ENCODE assay signal across 10 cellular contexts in the genomic region with DNA sequence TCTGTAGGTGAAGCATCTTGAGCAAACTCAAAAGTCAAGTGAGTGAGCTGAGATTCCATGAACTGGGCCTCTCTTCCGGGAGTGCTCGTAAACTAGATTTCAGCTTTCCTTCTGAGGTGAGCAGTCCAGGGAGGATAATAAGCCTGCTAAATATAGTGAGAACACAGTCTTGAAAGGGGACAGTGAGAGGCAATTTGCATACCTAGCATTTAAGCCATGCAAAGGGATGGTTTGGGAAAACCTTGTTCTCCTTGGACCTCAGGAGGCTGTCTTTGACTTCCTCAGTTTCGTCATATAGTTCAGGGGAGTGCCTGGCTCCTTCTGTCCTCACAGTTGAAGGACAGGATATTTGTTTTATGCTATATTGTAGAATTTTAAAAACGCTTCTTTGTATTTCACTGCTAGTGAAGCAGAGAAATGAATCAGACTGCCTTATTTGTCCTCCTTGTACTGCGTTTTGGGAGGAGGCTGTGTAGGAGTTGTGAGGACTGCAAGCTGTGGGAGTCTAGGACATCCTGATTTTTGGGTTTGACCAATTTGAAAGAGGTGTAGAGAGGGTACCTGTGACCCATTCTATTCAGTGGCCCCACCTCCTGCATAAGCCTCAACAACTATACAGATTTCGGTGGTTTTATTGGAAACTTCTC. TPM values are rescaled to one million over a fixed set of nuclear protein-coding genes. Genes with fewer than 3 reads are reported as not detected.
DNase-seq lines count a peak whose midpoint lies in the region; ATAC-seq and TF ChIP-seq lines count a peak whose summit lies in the region.
"Had no signal": no experiment of that assay in that cellular context is flagged by ENCODE, and none has a peak within 500 bp of the region (broad histone marks: within the 10 kb centered on the region; RNA-seq: fewer than 3 reads in every experiment).

No MANE protein-coding gene starts in this region.

- no peak for DNase-seq in activated CD4-positive, alpha-beta T cell treated with anti-CD3 and anti-CD28 coated beads, Interleukin-2, amount 10 ng/mL, durations not matched to agents 24 days and 14 days
- DNase-seq in activated CD4-positive, alpha-beta T cell treated with anti-CD3 and anti-CD28 coated beads, Interleukin-2, amount 50 U/mL, for 1 hour, result no peak
- DNase-seq in RWPE1 (ENCODE audit: low spot score) (no peak), endodermal cell (no peak), superior temporal gyrus (ENCODE audit: extremely low spot score) (peak; percentile 58), glomerular visceral epithelial cell (ENCODE audit: extremely low spot score) (no peak)
- DNase-seq: NK-92 treated with Interleukin-12 subunit alpha and Interleukin-12 subunit beta, amount 100 ng/mL, for 24 hours; upper lobe of right lung had no signal

- intact Hi-C loops in activated CD4-positive, alpha-beta T cell treated with anti-CD3 and anti-CD28 coated beads, Interleukin-2, amount 10 ng/mL, durations not matched to agents 24 days and 14 days (cut with micrococcal nuclease), result loop anchor here (1.0 to 5.0 kb wide), 4 partner anchors 11 to 142 kb away; no protein-coding TSS in a partner anchor

- H3K4me3 ChIP-seq in endodermal cell (ENCODE audit: low read length), result no peak overlapping the region
- H3K4me3 ChIP-seq: upper lobe of right lung had no signal

- no peak overlapping the region for H3K9ac ChIP-seq in endodermal cell (ENCODE audit: extremely low read depth, low read length, poor library complexity, severe bottlenecking)

- H3K9me3 ChIP-seq in endodermal cell (ENCODE audit: control insufficient read depth, low read length), result no peaks in the 10 kb centered on the region
- H3K9me3 ChIP-seq: upper lobe of right lung had no signal

- peaks cover 14% of the 10 kb centered on the region for H3K36me3 Mint-ChIP-seq in activated CD4-positive, alpha-beta T cell treated with anti-CD3 and anti-CD28 coated beads, Interleukin-2, amount 10 ng/mL, durations not matched to agents 24 days and 14 days (ENCODE audit: low read depth)
- H3K36me3 Mint-ChIP-seq in endodermal cell (ENCODE audit: low read depth), result no peaks in the 10 kb centered on the region

- CTCF ChIA-PET in RWPE1 (lab: Yijun Ruan, JAX), result no interaction called here

- H3K27me3 ChIP-seq in endodermal cell (ENCODE audit: control insufficient read depth, insufficient read depth, low read length, poor library complexity, severe bottlenecking), result no peaks in the 10 kb centered on the region
- H3K27me3 ChIP-seq: upper lobe of right lung had no signal

- peaks cover 94% of the 10 kb centered on the region for H3K4me1 Mint-ChIP-seq in activated CD4-positive, alpha-beta T cell treated with anti-CD3 and anti-CD28 coated beads, Interleukin-2, amount 10 ng/mL, durations not matched to agents 24 days and 14 days
- peaks cover 63% of the 10 kb centered on the region for H3K4me1 Mint-ChIP-seq in endodermal cell

- H3K27me3 Mint-ChIP-seq in activated CD4-positive, alpha-beta T cell treated with anti-CD3 and anti-CD28 coated beads, Interleukin-2, amount 10 ng/mL, durations not matched to agents 24 days and 14 days, result no peaks in the 10 kb centered on the region
- H3K27me3 Mint-ChIP-seq in endodermal cell (ENCODE audit: insufficient read depth), result no peaks in the 10 kb centered on the region

- WGBS in endodermal cell (ENCODE audit: insufficient coverage in 1 of 2, insufficient read length in 1 of 2), 2 experiments, result 87 to 93% methylated on average over 6 of the region's 6 CpGs

- peaks cover 9% of the 10 kb centered on the region for H3K4me1 ChIP-seq in endodermal cell (ENCODE audit: control insufficient read depth, insufficient read depth, low read length)

- H3K36me3 ChIP-seq in endodermal cell (ENCODE audit: control insufficient read depth, insufficient read depth, low read length), result no peaks in the 10 kb centered on the region
- H3K36me3 ChIP-seq: upper lobe of right lung had no signal

- POLR2A ChIA-PET in RWPE1 (lab: Yijun Ruan, JAX; ENCODE audit: low non-redundant PET), result no interaction called here

- ATAC-seq in HG03457 (IDR thresholded peaks at IDR 0.05; ENCODE audit: unreplicated experiment) (no peak), HG03108 (IDR thresholded peaks at IDR 0.05; ENCODE audit: unreplicated experiment) (no peak)

- peak overlapping the region; percentile 70 for H3K4me3 Mint-ChIP-seq in activated CD4-positive, alpha-beta T cell treated with anti-CD3 and anti-CD28 coated beads, Interleukin-2, amount 10 ng/mL, durations not matched to agents 24 days and 14 days
- no peak overlapping the region for H3K4me3 Mint-ChIP-seq in endodermal cell

- H3K27ac ChIP-seq in RWPE1 (peak overlapping the region; percentile 87), endodermal cell (ENCODE audit: low read depth, low read length) (no peak overlapping the region)
- H3K27ac ChIP-seq: upper lobe of right lung had no signal

- H3K27ac Mint-ChIP-seq in activated CD4-positive, alpha-beta T cell treated with anti-CD3 and anti-CD28 coated beads, Interleukin-2, amount 10 ng/mL, durations not matched to agents 24 days and 14 days, result peak overlapping the region; percentile 99
- H3K27ac Mint-ChIP-seq in endodermal cell, result peak overlapping the region; percentile 31

- no peaks in the 10 kb centered on the region for H3K9me3 Mint-ChIP-seq in activated CD4-positive, alpha-beta T cell treated with anti-CD3 and anti-CD28 coated beads, Interleukin-2, amount 10 ng/mL, durations not matched to agents 24 days and 14 days
- H3K9me3 Mint-ChIP-seq in endodermal cell, result no peaks in the 10 kb centered on the region

- TF ChIP-seq CTCF in RWPE1 (conservative IDR thresholded peaks at IDR 0.05; ENCODE audit: low read depth) (no peak), endodermal cell (conservative IDR thresholded peaks at IDR 0.05) (no peak)

RNA-seq across cellular contexts. Expression of a gene that starts 11.7 kb away (rescaled TPM):
- 28.4 and 30.3 TPM in 2 replicates for total RNA-seq in activated CD4-positive, alpha-beta T cell treated with anti-CD3 and anti-CD28 coated beads, Interleukin-2, amount 10 ng/mL, durations not matched to agents 24 days and 14 days
- 10 to 100 TPM; 56.4 to 57.5 TPM for total RNA-seq in endodermal cell
- 14.7 TPM for polyA plus RNA-seq in endodermal cell (2013, experiment 1 of 2)
- 15.0 TPM for polyA plus RNA-seq in endodermal cell (2013, experiment 2 of 2)
